Comparison of ENCODE assay signal across 1 cellular context in the genomic region with DNA sequence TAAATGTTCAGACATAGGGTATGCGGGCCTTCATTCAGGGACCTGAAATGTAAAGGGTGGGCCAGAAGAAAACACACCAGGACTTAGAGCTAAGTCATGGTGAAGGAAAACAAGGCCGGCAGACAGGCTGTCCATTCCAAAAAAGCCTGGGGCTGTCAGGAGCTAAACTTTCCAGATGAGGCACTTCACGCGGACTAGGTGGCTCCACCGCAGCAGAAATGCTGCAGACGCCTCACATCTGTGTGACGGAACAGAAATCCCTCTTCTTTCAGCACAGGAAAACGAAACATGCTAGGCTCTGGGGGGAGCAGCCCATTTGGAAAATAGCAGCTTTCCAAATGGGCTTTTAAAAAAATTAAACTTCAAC.
TF ChIP-seq lines count a peak whose summit lies in the region.

No MANE protein-coding gene starts in this region.

TF ChIP-seq in GM23338, 12 proteins besides CTCF, POLR2A, EP300 and RAD21 (continued from another document):
- TF ChIP-seq, protein P1, sequence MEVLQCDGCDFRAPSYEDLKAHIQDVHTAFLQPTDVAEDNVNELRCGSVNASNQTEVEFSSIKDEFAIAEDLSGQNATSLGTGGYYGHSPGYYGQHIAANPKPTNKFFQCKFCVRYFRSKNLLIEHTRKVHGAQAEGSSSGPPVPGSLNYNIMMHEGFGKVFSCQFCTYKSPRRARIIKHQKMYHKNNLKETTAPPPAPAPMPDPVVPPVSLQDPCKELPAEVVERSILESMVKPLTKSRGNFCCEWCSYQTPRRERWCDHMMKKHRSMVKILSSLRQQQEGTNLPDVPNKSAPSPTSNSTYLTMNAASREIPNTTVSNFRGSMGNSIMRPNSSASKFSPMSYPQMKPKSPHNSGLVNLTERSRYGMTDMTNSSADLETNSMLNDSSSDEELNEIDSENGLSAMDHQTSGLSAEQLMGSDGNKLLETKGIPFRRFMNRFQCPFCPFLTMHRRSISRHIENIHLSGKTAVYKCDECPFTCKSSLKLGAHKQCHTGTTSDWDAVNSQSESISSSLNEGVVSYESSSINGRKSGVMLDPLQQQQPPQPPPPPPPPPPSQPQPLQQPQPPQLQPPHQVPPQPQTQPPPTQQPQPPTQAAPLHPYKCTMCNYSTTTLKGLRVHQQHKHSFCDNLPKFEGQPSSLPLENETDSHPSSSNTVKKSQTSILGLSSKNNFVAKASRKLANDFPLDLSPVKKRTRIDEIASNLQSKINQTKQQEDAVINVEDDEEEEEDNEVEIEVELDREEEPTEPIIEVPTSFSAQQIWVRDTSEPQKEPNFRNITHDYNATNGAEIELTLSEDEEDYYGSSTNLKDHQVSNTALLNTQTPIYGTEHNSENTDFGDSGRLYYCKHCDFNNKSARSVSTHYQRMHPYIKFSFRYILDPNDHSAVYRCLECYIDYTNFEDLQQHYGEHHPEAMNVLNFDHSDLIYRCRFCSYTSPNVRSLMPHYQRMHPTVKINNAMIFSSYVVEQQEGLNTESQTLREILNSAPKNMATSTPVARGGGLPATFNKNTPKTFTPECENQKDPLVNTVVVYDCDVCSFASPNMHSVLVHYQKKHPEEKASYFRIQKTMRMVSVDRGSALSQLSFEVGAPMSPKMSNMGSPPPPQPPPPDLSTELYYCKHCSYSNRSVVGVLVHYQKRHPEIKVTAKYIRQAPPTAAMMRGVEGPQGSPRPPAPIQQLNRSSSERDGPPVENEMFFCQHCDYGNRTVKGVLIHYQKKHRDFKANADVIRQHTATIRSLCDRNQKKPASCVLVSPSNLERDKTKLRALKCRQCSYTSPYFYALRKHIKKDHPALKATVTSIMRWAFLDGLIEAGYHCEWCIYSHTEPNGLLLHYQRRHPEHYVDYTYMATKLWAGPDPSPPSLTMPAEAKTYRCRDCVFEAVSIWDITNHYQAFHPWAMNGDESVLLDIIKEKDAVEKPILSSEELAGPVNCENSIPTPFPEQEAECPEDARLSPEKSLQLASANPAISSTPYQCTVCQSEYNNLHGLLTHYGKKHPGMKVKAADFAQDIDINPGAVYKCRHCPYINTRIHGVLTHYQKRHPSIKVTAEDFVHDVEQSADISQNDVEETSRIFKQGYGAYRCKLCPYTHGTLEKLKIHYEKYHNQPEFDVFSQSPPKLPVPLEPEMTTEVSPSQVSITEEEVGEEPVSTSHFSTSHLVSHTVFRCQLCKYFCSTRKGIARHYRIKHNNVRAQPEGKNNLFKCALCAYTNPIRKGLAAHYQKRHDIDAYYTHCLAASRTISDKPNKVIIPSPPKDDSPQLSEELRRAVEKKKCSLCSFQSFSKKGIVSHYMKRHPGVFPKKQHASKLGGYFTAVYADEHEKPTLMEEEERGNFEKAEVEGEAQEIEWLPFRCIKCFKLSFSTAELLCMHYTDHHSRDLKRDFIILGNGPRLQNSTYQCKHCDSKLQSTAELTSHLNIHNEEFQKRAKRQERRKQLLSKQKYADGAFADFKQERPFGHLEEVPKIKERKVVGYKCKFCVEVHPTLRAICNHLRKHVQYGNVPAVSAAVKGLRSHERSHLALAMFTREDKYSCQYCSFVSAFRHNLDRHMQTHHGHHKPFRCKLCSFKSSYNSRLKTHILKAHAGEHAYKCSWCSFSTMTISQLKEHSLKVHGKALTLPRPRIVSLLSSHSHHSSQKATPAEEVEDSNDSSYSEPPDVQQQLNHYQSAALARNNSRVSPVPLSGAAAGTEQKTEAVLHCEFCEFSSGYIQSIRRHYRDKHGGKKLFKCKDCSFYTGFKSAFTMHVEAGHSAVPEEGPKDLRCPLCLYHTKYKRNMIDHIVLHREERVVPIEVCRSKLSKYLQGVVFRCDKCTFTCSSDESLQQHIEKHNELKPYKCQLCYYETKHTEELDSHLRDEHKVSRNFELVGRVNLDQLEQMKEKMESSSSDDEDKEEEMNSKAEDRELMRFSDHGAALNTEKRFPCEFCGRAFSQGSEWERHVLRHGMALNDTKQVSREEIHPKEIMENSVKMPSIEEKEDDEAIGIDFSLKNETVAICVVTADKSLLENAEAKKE (CRISPR knock-in tag; IDR thresholded peaks at IDR 0.05) = no peak
- TF ChIP-seq ZNF331 (CRISPR knock-in tag; IDR thresholded peaks at IDR 0.05; ENCODE audit: low read depth) (no peak), ZNF114 (CRISPR knock-in tag; IDR thresholded peaks at IDR 0.05) (no peak), EZH2 (IDR thresholded peaks at IDR 0.05; ENCODE audit: low read depth, unreplicated experiment) (no peak)
- TF ChIP-seq, protein P2, sequence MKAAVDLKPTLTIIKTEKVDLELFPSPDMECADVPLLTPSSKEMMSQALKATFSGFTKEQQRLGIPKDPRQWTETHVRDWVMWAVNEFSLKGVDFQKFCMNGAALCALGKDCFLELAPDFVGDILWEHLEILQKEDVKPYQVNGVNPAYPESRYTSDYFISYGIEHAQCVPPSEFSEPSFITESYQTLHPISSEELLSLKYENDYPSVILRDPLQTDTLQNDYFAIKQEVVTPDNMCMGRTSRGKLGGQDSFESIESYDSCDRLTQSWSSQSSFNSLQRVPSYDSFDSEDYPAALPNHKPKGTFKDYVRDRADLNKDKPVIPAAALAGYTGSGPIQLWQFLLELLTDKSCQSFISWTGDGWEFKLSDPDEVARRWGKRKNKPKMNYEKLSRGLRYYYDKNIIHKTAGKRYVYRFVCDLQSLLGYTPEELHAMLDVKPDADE (IDR thresholded peaks at IDR 0.05) = no peak
- TF ChIP-seq, protein P3, sequence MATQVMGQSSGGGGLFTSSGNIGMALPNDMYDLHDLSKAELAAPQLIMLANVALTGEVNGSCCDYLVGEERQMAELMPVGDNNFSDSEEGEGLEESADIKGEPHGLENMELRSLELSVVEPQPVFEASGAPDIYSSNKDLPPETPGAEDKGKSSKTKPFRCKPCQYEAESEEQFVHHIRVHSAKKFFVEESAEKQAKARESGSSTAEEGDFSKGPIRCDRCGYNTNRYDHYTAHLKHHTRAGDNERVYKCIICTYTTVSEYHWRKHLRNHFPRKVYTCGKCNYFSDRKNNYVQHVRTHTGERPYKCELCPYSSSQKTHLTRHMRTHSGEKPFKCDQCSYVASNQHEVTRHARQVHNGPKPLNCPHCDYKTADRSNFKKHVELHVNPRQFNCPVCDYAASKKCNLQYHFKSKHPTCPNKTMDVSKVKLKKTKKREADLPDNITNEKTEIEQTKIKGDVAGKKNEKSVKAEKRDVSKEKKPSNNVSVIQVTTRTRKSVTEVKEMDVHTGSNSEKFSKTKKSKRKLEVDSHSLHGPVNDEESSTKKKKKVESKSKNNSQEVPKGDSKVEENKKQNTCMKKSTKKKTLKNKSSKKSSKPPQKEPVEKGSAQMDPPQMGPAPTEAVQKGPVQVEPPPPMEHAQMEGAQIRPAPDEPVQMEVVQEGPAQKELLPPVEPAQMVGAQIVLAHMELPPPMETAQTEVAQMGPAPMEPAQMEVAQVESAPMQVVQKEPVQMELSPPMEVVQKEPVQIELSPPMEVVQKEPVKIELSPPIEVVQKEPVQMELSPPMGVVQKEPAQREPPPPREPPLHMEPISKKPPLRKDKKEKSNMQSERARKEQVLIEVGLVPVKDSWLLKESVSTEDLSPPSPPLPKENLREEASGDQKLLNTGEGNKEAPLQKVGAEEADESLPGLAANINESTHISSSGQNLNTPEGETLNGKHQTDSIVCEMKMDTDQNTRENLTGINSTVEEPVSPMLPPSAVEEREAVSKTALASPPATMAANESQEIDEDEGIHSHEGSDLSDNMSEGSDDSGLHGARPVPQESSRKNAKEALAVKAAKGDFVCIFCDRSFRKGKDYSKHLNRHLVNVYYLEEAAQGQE (IDR thresholded peaks at IDR 0.05; ENCODE audit: unreplicated experiment) = no peak
